14 cellular contexts compared by ENCODE assay signal in the genomic region with DNA sequence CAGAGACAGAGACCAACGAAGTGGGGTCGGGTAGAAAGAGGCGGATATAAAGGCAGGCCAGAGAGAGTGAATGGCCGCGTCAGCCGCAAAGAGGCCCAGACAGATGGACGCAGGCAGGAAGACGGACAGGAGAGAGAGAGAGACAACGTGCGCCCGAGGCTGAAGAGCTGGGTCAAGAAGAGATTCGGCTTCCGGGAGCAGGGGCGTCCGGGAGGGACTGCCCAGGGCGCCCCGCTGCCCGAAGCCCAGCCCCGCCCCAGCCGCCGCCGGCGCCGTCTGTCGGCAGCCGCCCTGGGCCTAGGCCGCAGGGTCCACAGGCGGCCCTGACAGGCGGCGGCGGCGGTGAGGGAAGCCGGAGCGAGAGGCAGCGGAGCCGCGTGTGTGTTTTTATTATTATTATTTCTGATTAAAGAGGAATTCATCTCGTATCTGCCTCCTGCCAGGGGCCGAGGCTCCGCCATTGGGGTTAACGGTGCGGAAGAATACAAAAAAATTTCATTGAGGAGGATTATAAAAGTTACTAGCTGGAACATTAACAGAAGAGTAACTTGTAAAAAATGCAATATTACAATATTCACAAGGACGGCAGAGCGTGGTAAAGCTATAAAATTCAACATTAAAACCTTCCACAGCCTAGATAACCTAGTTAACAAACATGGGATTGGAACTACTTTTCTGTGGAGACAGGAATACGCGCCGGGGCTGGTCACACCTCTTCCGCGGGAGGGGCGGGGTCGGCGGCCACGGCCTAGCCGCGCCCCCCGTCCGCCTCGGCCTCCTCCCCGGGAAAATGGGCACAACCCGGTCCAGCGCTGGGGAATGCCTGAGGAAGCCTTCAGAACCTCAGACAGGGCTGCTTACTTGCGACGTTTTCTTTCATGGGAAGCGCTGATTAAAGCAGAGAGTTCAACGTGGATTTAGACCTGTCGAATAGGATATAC. TPM values are rescaled to one million over a fixed set of nuclear protein-coding genes. Genes with fewer than 3 reads are reported as not detected.
DNase-seq lines count a peak whose midpoint lies in the region; ATAC-seq, FAIRE-seq and TF ChIP-seq lines count a peak whose summit lies in the region.
"Had no signal": no experiment of that assay in that cellular context is flagged by ENCODE, and none has a peak within 500 bp of the region (broad histone marks: within the 10 kb centered on the region; RNA-seq: fewer than 3 reads in every experiment).

No MANE protein-coding gene starts in this region.

- H3K79me2 ChIP-seq in OCI-LY7 (ENCODE audit: insufficient read depth, low read depth, low read length) = no peaks in the 10 kb centered on the region

- peak overlapping the region in 1 of 3 experiments; percentile 8 for H3K27ac Mint-ChIP-seq in nephron

- H3K27me3 ChIP-seq in left ventricle myocardium inferior (ENCODE audit: low read depth) (peaks cover 100% of the 10 kb centered on the region), esophagus muscularis mucosa (peaks cover 3 to 96% (median 44%) of the 10 kb centered on the region in 4 donors), upper lobe of right lung (peaks cover 94% of the 10 kb centered on the region)
- H3K27me3 ChIP-seq: BE2C had no signal

- no peaks in the 10 kb centered on the region for H3K9me3 Mint-ChIP-seq in nephron

- FAIRE-seq in GM19239 (lab: Jason Lieb, UNC) = no peak
- FAIRE-seq: small intestine had no signal

- H4K20me1 ChIP-seq in OCI-LY7 (ENCODE audit: insufficient read depth, low read length) = no peaks in the 10 kb centered on the region; the same call in 1 of the 2 replicates

- 11% methylated on average over 61 of the region's 66 CpGs for WGBS in esophagus muscularis mucosa

- H3K4me2 ChIP-seq in OCI-LY7 (ENCODE audit: low read length) = no peak overlapping the region

- CTCF ChIA-PET in OCI-LY7 (lab: Charles Lee; ENCODE audit: unreplicated experiment) = no interaction called here

- no peak overlapping the region for H3K27ac ChIP-seq in left ventricle myocardium inferior (replicated peaks)
- no peak overlapping the region for H3K27ac ChIP-seq in esophagus muscularis mucosa (replicated peaks in 1 of 4)
- H3K27ac ChIP-seq in upper lobe of right lung = no peak overlapping the region
- H3K27ac ChIP-seq in OCI-LY7 (ENCODE audit: low read depth, low read length, poor library complexity, severe bottlenecking) = no peak overlapping the region

- DNase-seq in left ventricle myocardium inferior = no peak
- no peak for DNase-seq in left ventricle myocardium superior
- DNase-seq in esophagus muscularis mucosa (ENCODE audit: extremely low spot score) = no peak
- DNase-seq in upper lobe of right lung = no peak
- DNase-seq in OCI-LY7 (ENCODE audit: low spot score) = no peak
- DNase-seq in GM19239 (ENCODE audit: insufficient read length, low spot score) = no peak
- DNase-seq: activated gamma-delta T cell treated with Interleukin-2 at 50 U/mL for 16 hours; BE2C; effector memory CD4-positive, alpha-beta T cell; NCI-H2029; PC-3; small intestine had no signal

- no peak for TF ChIP-seq POLR2A in esophagus muscularis mucosa (IDR thresholded peaks at IDR 0.05; ENCODE audit: low read depth)

- H3K36me3 Mint-ChIP-seq in nephron (ENCODE audit: low read depth) = no peaks in the 10 kb centered on the region

- no peaks in the 10 kb centered on the region for H3K9me2 ChIP-seq in OCI-LY7 (ENCODE audit: insufficient read depth, low read length)

- H3K4me1 ChIP-seq in left ventricle myocardium inferior (peaks cover 17% of the 10 kb centered on the region), esophagus muscularis mucosa (peaks cover 0 to 21% (median 14%) of the 10 kb centered on the region in 4 donors), upper lobe of right lung (no peaks in the 10 kb centered on the region), OCI-LY7 (ENCODE audit: insufficient read depth, low read length, poor library complexity, severe bottlenecking) (no peaks in the 10 kb centered on the region)

- H3K27me3 Mint-ChIP-seq in nephron (ENCODE audit: low read depth) = peaks cover 100% of the 10 kb centered on the region

- no peak for ATAC-seq in left ventricle myocardium superior
- no peak for ATAC-seq in upper lobe of right lung
- ATAC-seq in HG02973 (IDR thresholded peaks at IDR 0.05; ENCODE audit: unreplicated experiment) = no peak
- ATAC-seq: PC-3 had no signal

- H3K4me3 ChIP-seq in left ventricle myocardium inferior (peak overlapping the region; percentile 56), esophagus muscularis mucosa (peak overlapping the region; percentile 35 to 46 (median 38)), upper lobe of right lung (peak overlapping the region; percentile 5), OCI-LY7 (ENCODE audit: low read depth, low read length, poor library complexity, severe bottlenecking) (no peak overlapping the region)

- TF ChIP-seq CTCF in left ventricle myocardium inferior (IDR thresholded peaks at IDR 0.05; ENCODE audit: borderline replicate concordance) = no peak
- no peak for TF ChIP-seq CTCF in esophagus muscularis mucosa (IDR thresholded peaks at IDR 0.05)
- TF ChIP-seq CTCF in nephron (IDR thresholded peaks at IDR 0.05; ENCODE audit: unreplicated experiment in 3 of 3) = no peak
- no peak for TF ChIP-seq CTCF in upper lobe of right lung (IDR thresholded peaks at IDR 0.05)
- TF ChIP-seq CTCF in OCI-LY7 (conservative IDR thresholded peaks at IDR 0.05; ENCODE audit: low read length) = no peak

- no TSS peak for BruUV-seq in OCI-LY7 (replicated peaks; lab: Mats Ljungman, UMichigan)

- no peaks in the 10 kb centered on the region for H3K9me3 ChIP-seq in left ventricle myocardium inferior (replicated peaks)
- no peaks in the 10 kb centered on the region for H3K9me3 ChIP-seq in esophagus muscularis mucosa
- H3K9me3 ChIP-seq in upper lobe of right lung = no peaks in the 10 kb centered on the region
- H3K9me3 ChIP-seq in OCI-LY7 (ENCODE audit: low read length) = no peaks in the 10 kb centered on the region
- H3K9me3 ChIP-seq: BE2C had no signal

- H3K36me3 ChIP-seq in left ventricle myocardium inferior (no peaks in the 10 kb centered on the region), esophagus muscularis mucosa (no peaks in the 10 kb centered on the region), upper lobe of right lung (no peaks in the 10 kb centered on the region), OCI-LY7 (ENCODE audit: insufficient read depth, low read length) (no peaks in the 10 kb centered on the region)
- H3K36me3 ChIP-seq: BE2C had no signal

- no peak for TF ChIP-seq EP300 in esophagus muscularis mucosa (IDR thresholded peaks at IDR 0.05)

- H2AFZ ChIP-seq in OCI-LY7 (ENCODE audit: low read length) = no peak overlapping the region

- POLR2A ChIA-PET in OCI-LY7 (lab: Charles Lee) = interaction anchor here (0.6 kb wide), 1 partner anchor 928 kb away, joined by 3 read pairs; no protein-coding TSS in a partner anchor

- intact Hi-C loops in left ventricle myocardium inferior (cut with micrococcal nuclease) (no loop called here), left ventricle myocardium superior (cut with micrococcal nuclease) (no loop called here), esophagus muscularis mucosa (cut with DNase I) (no loop called here), upper lobe of right lung (cut with DNase I) (no loop called here), OCI-LY7 (cut with micrococcal nuclease; ENCODE audit: unreplicated experiment) (no loop called here)

- H3K4me1 Mint-ChIP-seq in nephron = no peaks in the 10 kb centered on the region

- H3K4me3 Mint-ChIP-seq in nephron = peak overlapping the region; percentile 5 to 65 (median 63)

RNA-seq across cellular contexts. Expression of a gene that starts 29.7 kb away (rescaled TPM):
- total RNA-seq in left ventricle myocardium inferior = not detected
- total RNA-seq in left ventricle myocardium superior = not detected
- total RNA-seq in esophagus muscularis mucosa = not detected
- not detected for total RNA-seq in upper lobe of right lung
- total RNA-seq in OCI-LY7 (2014; rRNA removed; shearing (Covaris generic)) = not detected in 2 replicates
- total RNA-seq in OCI-LY7 (2022) = not detected in 2 replicates
- total RNA-seq: PC-3 had no signal
